ENCODE assay signal across 1 cellular context in the genomic region with DNA sequence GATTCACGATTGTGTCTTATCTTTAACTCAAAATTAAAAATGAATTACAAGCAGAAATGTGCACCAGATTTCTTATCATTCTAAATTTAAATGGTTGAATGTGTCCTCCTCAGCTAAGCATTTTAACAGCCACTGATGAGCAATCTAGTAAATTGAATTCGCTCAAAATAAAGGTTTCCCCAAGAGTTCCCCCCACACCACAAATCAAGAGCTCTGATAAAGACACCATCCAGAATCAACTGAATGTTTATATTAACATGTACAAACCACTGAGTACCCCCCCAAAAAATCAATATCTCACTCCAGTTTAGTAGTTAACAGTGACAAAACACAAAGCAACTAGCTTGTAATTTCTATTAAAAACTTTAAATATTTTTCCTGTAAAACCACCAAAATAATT.
TF ChIP-seq lines count a peak whose summit lies in the region.

No MANE protein-coding gene starts in this region.

TF ChIP-seq in H1, 55 proteins besides CTCF, POLR2A, EP300 and RAD21:
- TF ChIP-seq JUN (IDR thresholded peaks at IDR 0.05; ENCODE audit: low read depth, low read length) (no peak), GABPA (IDR thresholded peaks at IDR 0.05; ENCODE audit: borderline replicate concordance, insufficient read depth, low read length) (no peak), USF2 (IDR thresholded peaks at IDR 0.05; ENCODE audit: low read length) (no peak), ASH2L (IDR thresholded peaks at IDR 0.05; ENCODE audit: low read length) (no peak), CHD1 (IDR thresholded peaks at IDR 0.05; ENCODE audit: low read depth, low read length) (no peak), RFX5 (IDR thresholded peaks at IDR 0.05; ENCODE audit: borderline replicate concordance, low read depth, low read length) (no peak), SP4 (IDR thresholded peaks at IDR 0.05; ENCODE audit: low read length) (no peak), PHF8 (conservative IDR thresholded peaks at IDR 0.05; ENCODE audit: low read depth, low read length) (no peak), ATF2 (IDR thresholded peaks at IDR 0.05; ENCODE audit: low read length) (no peak), YY1 (IDR thresholded peaks at IDR 0.05; ENCODE audit: low read depth, low read length) (no peak), TEAD4 (IDR thresholded peaks at IDR 0.05; ENCODE audit: low read depth, low read length) (no peak), BRCA1 (IDR thresholded peaks at IDR 0.05; ENCODE audit: low read depth, low read length) (no peak), SIN3A (conservative IDR thresholded peaks at IDR 0.05 in 1 of 2, IDR thresholded peaks at IDR 0.05 in 1 of 2; ENCODE audit: low read depth in 1 of 2, low read length in 2 of 2) (no peak)
- TF ChIP-seq, protein P1, sequence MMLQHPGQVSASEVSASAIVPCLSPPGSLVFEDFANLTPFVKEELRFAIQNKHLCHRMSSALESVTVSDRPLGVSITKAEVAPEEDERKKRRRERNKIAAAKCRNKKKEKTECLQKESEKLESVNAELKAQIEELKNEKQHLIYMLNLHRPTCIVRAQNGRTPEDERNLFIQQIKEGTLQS (IDR thresholded peaks at IDR 0.05; ENCODE audit: insufficient read depth, low read depth, low read length), result no peak
